In the genomic region with DNA sequence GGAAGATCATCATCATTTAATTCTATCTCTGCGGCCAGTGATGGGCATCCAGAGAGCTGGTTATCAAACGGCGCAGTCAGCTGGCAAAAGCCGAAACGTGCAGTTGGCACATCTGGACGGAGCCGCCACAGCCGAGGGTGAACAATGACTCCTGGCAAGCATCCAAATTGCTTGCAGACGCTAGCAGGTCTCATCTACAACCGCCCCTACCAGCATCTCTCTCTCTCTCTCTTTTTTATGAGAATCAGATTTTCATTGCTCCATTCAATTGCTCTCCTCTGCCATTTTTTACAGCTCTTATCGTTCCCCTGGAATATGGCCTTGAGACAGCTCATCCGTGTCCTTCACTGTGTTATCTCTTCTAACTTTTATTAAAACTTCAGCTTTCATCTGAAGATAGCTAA, we compare ENCODE assay signal across 1 cellular context.
TF ChIP-seq lines count a peak whose summit lies in the region.

No MANE protein-coding gene starts in this region.

TF ChIP-seq in WTC11, 78 proteins besides CTCF, POLR2A, EP300 and RAD21 (continued from another document):
- TF ChIP-seq, protein P1, sequence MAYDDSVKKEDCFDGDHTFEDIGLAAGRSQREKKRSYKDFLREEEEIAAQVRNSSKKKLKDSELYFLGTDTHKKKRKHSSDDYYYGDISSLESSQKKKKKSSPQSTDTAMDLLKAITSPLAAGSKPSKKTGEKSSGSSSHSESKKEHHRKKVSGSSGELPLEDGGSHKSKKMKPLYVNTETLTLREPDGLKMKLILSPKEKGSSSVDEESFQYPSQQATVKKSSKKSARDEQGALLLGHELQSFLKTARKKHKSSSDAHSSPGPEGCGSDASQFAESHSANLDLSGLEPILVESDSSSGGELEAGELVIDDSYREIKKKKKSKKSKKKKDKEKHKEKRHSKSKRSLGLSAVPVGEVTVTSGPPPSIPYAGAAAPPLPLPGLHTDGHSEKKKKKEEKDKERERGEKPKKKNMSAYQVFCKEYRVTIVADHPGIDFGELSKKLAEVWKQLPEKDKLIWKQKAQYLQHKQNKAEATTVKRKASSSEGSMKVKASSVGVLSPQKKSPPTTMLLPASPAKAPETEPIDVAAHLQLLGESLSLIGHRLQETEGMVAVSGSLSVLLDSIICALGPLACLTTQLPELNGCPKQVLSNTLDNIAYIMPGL (CRISPR knock-in tag; IDR thresholded peaks at IDR 0.05) = no peak
- TF ChIP-seq, protein P2, sequence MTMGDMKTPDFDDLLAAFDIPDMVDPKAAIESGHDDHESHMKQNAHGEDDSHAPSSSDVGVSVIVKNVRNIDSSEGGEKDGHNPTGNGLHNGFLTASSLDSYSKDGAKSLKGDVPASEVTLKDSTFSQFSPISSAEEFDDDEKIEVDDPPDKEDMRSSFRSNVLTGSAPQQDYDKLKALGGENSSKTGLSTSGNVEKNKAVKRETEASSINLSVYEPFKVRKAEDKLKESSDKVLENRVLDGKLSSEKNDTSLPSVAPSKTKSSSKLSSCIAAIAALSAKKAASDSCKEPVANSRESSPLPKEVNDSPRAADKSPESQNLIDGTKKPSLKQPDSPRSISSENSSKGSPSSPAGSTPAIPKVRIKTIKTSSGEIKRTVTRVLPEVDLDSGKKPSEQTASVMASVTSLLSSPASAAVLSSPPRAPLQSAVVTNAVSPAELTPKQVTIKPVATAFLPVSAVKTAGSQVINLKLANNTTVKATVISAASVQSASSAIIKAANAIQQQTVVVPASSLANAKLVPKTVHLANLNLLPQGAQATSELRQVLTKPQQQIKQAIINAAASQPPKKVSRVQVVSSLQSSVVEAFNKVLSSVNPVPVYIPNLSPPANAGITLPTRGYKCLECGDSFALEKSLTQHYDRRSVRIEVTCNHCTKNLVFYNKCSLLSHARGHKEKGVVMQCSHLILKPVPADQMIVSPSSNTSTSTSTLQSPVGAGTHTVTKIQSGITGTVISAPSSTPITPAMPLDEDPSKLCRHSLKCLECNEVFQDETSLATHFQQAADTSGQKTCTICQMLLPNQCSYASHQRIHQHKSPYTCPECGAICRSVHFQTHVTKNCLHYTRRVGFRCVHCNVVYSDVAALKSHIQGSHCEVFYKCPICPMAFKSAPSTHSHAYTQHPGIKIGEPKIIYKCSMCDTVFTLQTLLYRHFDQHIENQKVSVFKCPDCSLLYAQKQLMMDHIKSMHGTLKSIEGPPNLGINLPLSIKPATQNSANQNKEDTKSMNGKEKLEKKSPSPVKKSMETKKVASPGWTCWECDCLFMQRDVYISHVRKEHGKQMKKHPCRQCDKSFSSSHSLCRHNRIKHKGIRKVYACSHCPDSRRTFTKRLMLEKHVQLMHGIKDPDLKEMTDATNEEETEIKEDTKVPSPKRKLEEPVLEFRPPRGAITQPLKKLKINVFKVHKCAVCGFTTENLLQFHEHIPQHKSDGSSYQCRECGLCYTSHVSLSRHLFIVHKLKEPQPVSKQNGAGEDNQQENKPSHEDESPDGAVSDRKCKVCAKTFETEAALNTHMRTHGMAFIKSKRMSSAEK (CRISPR knock-in tag; IDR thresholded peaks at IDR 0.05; ENCODE audit: borderline replicate concordance) = no peak
- TF ChIP-seq NFYB (CRISPR knock-in tag; conservative IDR thresholded peaks at IDR 0.05; ENCODE audit: low read depth) (no peak), TP53 (CRISPR knock-in tag; IDR thresholded peaks at IDR 0.05) (no peak), TEAD1 (CRISPR knock-in tag; IDR thresholded peaks at IDR 0.05) (no peak), ZNF671 (CRISPR knock-in tag; IDR thresholded peaks at IDR 0.05) (no peak), FOXK1 (CRISPR knock-in tag; IDR thresholded peaks at IDR 0.05) (no peak), ZNF396 (CRISPR knock-in tag; IDR thresholded peaks at IDR 0.05; ENCODE audit: borderline replicate concordance) (no peak), ZNF219 (CRISPR knock-in tag; IDR thresholded peaks at IDR 0.05; ENCODE audit: borderline replicate concordance) (no peak), CREM (CRISPR knock-in tag; IDR thresholded peaks at IDR 0.05) (no peak), TEAD4 (CRISPR knock-in tag; IDR thresholded peaks at IDR 0.05) (no peak)
- TF ChIP-seq, protein P3, sequence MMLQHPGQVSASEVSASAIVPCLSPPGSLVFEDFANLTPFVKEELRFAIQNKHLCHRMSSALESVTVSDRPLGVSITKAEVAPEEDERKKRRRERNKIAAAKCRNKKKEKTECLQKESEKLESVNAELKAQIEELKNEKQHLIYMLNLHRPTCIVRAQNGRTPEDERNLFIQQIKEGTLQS (CRISPR knock-in tag; conservative IDR thresholded peaks at IDR 0.05) = no peak
- TF ChIP-seq, protein P4, sequence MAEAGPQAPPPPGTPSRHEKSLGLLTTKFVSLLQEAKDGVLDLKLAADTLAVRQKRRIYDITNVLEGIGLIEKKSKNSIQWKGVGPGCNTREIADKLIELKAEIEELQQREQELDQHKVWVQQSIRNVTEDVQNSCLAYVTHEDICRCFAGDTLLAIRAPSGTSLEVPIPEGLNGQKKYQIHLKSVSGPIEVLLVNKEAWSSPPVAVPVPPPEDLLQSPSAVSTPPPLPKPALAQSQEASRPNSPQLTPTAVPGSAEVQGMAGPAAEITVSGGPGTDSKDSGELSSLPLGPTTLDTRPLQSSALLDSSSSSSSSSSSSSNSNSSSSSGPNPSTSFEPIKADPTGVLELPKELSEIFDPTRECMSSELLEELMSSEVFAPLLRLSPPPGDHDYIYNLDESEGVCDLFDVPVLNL (CRISPR knock-in tag; IDR thresholded peaks at IDR 0.05; ENCODE audit: borderline replicate concordance, low read depth) = no peak
- TF ChIP-seq, protein P5, sequence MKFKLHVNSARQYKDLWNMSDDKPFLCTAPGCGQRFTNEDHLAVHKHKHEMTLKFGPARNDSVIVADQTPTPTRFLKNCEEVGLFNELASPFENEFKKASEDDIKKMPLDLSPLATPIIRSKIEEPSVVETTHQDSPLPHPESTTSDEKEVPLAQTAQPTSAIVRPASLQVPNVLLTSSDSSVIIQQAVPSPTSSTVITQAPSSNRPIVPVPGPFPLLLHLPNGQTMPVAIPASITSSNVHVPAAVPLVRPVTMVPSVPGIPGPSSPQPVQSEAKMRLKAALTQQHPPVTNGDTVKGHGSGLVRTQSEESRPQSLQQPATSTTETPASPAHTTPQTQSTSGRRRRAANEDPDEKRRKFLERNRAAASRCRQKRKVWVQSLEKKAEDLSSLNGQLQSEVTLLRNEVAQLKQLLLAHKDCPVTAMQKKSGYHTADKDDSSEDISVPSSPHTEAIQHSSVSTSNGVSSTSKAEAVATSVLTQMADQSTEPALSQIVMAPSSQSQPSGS (CRISPR knock-in tag; IDR thresholded peaks at IDR 0.05; ENCODE audit: borderline replicate concordance, low read depth) = no peak
- TF ChIP-seq, protein P6, sequence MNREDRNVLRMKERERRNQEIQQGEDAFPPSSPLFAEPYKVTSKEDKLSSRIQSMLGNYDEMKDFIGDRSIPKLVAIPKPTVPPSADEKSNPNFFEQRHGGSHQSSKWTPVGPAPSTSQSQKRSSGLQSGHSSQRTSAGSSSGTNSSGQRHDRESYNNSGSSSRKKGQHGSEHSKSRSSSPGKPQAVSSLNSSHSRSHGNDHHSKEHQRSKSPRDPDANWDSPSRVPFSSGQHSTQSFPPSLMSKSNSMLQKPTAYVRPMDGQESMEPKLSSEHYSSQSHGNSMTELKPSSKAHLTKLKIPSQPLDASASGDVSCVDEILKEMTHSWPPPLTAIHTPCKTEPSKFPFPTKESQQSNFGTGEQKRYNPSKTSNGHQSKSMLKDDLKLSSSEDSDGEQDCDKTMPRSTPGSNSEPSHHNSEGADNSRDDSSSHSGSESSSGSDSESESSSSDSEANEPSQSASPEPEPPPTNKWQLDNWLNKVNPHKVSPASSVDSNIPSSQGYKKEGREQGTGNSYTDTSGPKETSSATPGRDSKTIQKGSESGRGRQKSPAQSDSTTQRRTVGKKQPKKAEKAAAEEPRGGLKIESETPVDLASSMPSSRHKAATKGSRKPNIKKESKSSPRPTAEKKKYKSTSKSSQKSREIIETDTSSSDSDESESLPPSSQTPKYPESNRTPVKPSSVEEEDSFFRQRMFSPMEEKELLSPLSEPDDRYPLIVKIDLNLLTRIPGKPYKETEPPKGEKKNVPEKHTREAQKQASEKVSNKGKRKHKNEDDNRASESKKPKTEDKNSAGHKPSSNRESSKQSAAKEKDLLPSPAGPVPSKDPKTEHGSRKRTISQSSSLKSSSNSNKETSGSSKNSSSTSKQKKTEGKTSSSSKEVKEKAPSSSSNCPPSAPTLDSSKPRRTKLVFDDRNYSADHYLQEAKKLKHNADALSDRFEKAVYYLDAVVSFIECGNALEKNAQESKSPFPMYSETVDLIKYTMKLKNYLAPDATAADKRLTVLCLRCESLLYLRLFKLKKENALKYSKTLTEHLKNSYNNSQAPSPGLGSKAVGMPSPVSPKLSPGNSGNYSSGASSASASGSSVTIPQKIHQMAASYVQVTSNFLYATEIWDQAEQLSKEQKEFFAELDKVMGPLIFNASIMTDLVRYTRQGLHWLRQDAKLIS (CRISPR knock-in tag; IDR thresholded peaks at IDR 0.05; ENCODE audit: borderline replicate concordance) = no peak
